8 cellular contexts compared by ENCODE assay signal in genomic region chr2:231364961-231365810, GRCh38. TPM values are rescaled to one million over a fixed set of nuclear protein-coding genes. Genes with fewer than 3 reads are reported as not detected.
DNase-seq lines count a peak whose midpoint lies in the region; ATAC-seq, FAIRE-seq and TF ChIP-seq lines count a peak whose summit lies in the region.

No MANE protein-coding gene starts in this region.

- DNase-seq in HS-5 (ENCODE audit: low read depth) (peak; percentile 68), adipocyte (ENCODE audit: low read depth) (peak; percentile 92), left ventricle myocardium inferior (no peak), substantia nigra (lab: John Stamatoyannopoulos, UW) (peak in 35 of 49 donors; percentile 25 to 77 (median 49)), SKM-1 (lab: John Stamatoyannopoulos, UW; ENCODE audit: unreplicated experiment) (no peak)

- H3K36me3 ChIP-seq in adipocyte (ENCODE audit: control insufficient read depth, insufficient read depth, low read length, severe bottlenecking), result peaks cover 10% of the 10 kb centered on the region
- H3K36me3 ChIP-seq in left ventricle myocardium inferior, result no peaks in the 10 kb centered on the region

- H3K4me1 ChIP-seq in adipocyte (ENCODE audit: control insufficient read depth, insufficient read depth, low read length) (peaks cover 4% of the 10 kb centered on the region), left ventricle myocardium inferior (peaks cover 19% of the 10 kb centered on the region)

- H3K4me3 ChIP-seq in adipocyte (ENCODE audit: low read length) (no peak overlapping the region), left ventricle myocardium inferior (no peak overlapping the region)

- ATAC-seq in HG03442 (IDR thresholded peaks at IDR 0.05; ENCODE audit: unreplicated experiment), result no peak
- no peak for ATAC-seq in GM19035 (IDR thresholded peaks at IDR 0.05; ENCODE audit: unreplicated experiment)

- peak; percentile 99 for FAIRE-seq in A204.1 (lab: Jason Lieb, UNC)

- no peak for TF ChIP-seq CTCF in left ventricle myocardium inferior (IDR thresholded peaks at IDR 0.05; ENCODE audit: borderline replicate concordance)

- H3K27ac ChIP-seq in left ventricle myocardium inferior (replicated peaks) (peak overlapping the region; percentile 36), substantia nigra (ENCODE audit: low read depth, low read length, poor library complexity, severe bottlenecking) (peak overlapping the region; percentile 95)

- intact Hi-C loops in left ventricle myocardium inferior (cut with micrococcal nuclease), result no loop called here

- H3K27me3 ChIP-seq in adipocyte (replicated peaks; ENCODE audit: control insufficient read depth, insufficient read depth, low read length) (no peaks in the 10 kb centered on the region), left ventricle myocardium inferior (ENCODE audit: low read depth) (no peaks in the 10 kb centered on the region)

- H3K9ac ChIP-seq in adipocyte (ENCODE audit: low read length), result no peak overlapping the region

- H3K9me3 ChIP-seq in adipocyte (ENCODE audit: control insufficient read depth, low read length), result no peaks in the 10 kb centered on the region
- H3K9me3 ChIP-seq in left ventricle myocardium inferior (replicated peaks), result no peaks in the 10 kb centered on the region

RNA-seq across cellular contexts. Expression of gene B3GNT7, which starts 30.3 kb away (rescaled TPM):
- total RNA-seq in left ventricle myocardium inferior, result 2.4 TPM

Comparison
In these comparisons a context has a peak if more than half of its experiments do, and no peak if none do; other contexts are left out.
1. DNase-seq: peak in HS-5 (single experiment), adipocyte (single experiment) and substantia nigra (35 of 49); none in left ventricle myocardium inferior (single experiment) and SKM-1 (single experiment).